Comparison of ENCODE assay signal across 1 cellular context in the genomic region with DNA sequence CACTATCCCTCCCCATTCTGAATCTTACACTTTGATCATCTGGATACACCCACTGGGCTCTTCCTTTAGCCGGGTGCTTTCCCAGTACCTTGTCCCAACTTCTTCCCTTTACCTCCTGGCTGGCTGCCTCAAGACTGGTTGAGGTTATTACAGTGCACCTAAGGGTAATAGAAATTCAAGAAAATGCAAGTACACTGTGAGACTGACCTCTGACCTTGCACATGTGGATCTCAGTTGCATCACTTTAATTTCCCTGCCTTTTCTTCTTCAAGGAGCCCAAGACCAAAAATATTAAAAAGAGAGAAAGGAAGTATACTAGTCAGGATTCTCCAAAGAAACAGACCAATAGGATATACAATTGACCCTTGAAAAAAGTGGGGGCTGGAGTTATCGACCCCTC.
TF ChIP-seq lines count a peak whose summit lies in the region.

No MANE protein-coding gene starts in this region.

TF ChIP-seq in H1, 55 proteins besides CTCF, POLR2A, EP300 and RAD21 (continued from another document):
- TF ChIP-seq, protein P1, sequence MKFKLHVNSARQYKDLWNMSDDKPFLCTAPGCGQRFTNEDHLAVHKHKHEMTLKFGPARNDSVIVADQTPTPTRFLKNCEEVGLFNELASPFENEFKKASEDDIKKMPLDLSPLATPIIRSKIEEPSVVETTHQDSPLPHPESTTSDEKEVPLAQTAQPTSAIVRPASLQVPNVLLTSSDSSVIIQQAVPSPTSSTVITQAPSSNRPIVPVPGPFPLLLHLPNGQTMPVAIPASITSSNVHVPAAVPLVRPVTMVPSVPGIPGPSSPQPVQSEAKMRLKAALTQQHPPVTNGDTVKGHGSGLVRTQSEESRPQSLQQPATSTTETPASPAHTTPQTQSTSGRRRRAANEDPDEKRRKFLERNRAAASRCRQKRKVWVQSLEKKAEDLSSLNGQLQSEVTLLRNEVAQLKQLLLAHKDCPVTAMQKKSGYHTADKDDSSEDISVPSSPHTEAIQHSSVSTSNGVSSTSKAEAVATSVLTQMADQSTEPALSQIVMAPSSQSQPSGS (IDR thresholded peaks at IDR 0.05; ENCODE audit: low read length), result no peak
- TF ChIP-seq TAF7 (optimal IDR thresholded peaks at IDR 0.05; ENCODE audit: borderline replicate concordance, low read depth, low read length) (no peak), GABPA (IDR thresholded peaks at IDR 0.05; ENCODE audit: borderline replicate concordance, insufficient read depth, low read length) (no peak), TAF1 (IDR thresholded peaks at IDR 0.05; ENCODE audit: low read depth, low read length) (no peak), JUND (IDR thresholded peaks at IDR 0.05; ENCODE audit: low read length) (no peak)
TF ChIP-seq in H1: peak in this region for 0.
